In genomic region chr1:198734323-198735008, GRCh38 we compare ENCODE assay signal across 8 cellular contexts.
DNase-seq lines count a peak whose midpoint lies in the region; ATAC-seq and TF ChIP-seq lines count a peak whose summit lies in the region.

No MANE protein-coding gene starts in this region.

- peaks cover 73% of the 10 kb centered on the region for H3K4me1 Mint-ChIP-seq in activated CD4-positive, alpha-beta T cell treated with anti-CD3 and anti-CD28 coated beads for 36 hours
- H3K4me1 Mint-ChIP-seq in GM23338 = peaks cover 13% of the 10 kb centered on the region; the same call in 2 of the 3 replicates
- H3K4me1 Mint-ChIP-seq in natural killer cell treated with Interleukin-12 subunit alpha and Interleukin-12 subunit beta and Interleukin-15 and Interleukin-18, amount 100 ng/mL, for 72 hours (ENCODE audit: low read depth in 2 of 2) = peaks cover 53 to 55% of the 10 kb centered on the region in 2 donors

- peaks cover 73% of the 10 kb centered on the region for H3K36me3 Mint-ChIP-seq in activated CD4-positive, alpha-beta T cell treated with anti-CD3 and anti-CD28 coated beads for 36 hours (ENCODE audit: low read depth)
- H3K36me3 Mint-ChIP-seq in GM23338 (ENCODE audit: low read depth) = no peaks in the 10 kb centered on the region
- H3K36me3 Mint-ChIP-seq in natural killer cell treated with Interleukin-12 subunit alpha and Interleukin-12 subunit beta and Interleukin-15 and Interleukin-18, amount 100 ng/mL, for 72 hours = peaks cover 65% of the 10 kb centered on the region

- no peak overlapping the region for H2AFZ ChIP-seq in GM23338

- H3K9me3 Mint-ChIP-seq in activated CD4-positive, alpha-beta T cell treated with anti-CD3 and anti-CD28 coated beads for 36 hours (ENCODE audit: low read depth) = peaks cover 12% of the 10 kb centered on the region
- H3K9me3 Mint-ChIP-seq in GM23338 = no peaks in the 10 kb centered on the region; the same call in 2 of the 3 replicates
- peaks cover 8% of the 10 kb centered on the region for H3K9me3 Mint-ChIP-seq in natural killer cell treated with Interleukin-12 subunit alpha and Interleukin-12 subunit beta and Interleukin-15 and Interleukin-18, amount 100 ng/mL, for 72 hours

- TF ChIP-seq CTCF in GM23338 (conservative IDR thresholded peaks at IDR 0.05; ENCODE audit: low read depth in 2 of 2) = no peak

- no peaks in the 10 kb centered on the region for H3K9me2 ChIP-seq in GM23338 (ENCODE audit: insufficient read depth)

- H3K27me3 ChIP-seq in GM23338 (ENCODE audit: insufficient read depth) = no peaks in the 10 kb centered on the region

- H3K79me2 ChIP-seq in GM23338 (replicated peaks; ENCODE audit: insufficient read depth) = no peaks in the 10 kb centered on the region

- no peaks in the 10 kb centered on the region for H3K36me3 ChIP-seq in GM23338 (ENCODE audit: insufficient read depth)

- H3K4me3 ChIP-seq in GM23338 = no peak overlapping the region

- POLR2A ChIA-PET in activated CD4-positive, alpha-beta T cell treated with anti-CD3 and anti-CD28 coated beads for 36 hours (lab: Charles Lee) = no interaction called here

- no peak overlapping the region for H3K4me2 ChIP-seq in GM23338

- H3K27ac Mint-ChIP-seq in activated CD4-positive, alpha-beta T cell treated with anti-CD3 and anti-CD28 coated beads for 36 hours = peak overlapping the region; percentile 42
- H3K27ac Mint-ChIP-seq in GM23338 = peak overlapping the region; percentile 23; the same call in 1 of the 2 replicates
- H3K27ac Mint-ChIP-seq in natural killer cell treated with Interleukin-12 subunit alpha and Interleukin-12 subunit beta and Interleukin-15 and Interleukin-18, amount 100 ng/mL, for 72 hours = peak overlapping the region; percentile 72 to 80

- peak; percentile 85 for ATAC-seq in activated CD4-positive, alpha-beta T cell treated with anti-CD3 and anti-CD28 coated beads for 36 hours
- ATAC-seq in GM23338 (no peak), HG03571 (IDR thresholded peaks at IDR 0.05; ENCODE audit: unreplicated experiment) (peak; percentile 80)
- peak; percentile 82 to 94 for ATAC-seq in natural killer cell treated with Interleukin-12 subunit alpha and Interleukin-12 subunit beta and Interleukin-15 and Interleukin-18, amount 100 ng/mL, for 72 hours

- no peak for DNase-seq in activated CD4-positive, alpha-beta T cell treated with anti-CD3 and anti-CD28 coated beads for 36 hours
- no peak for DNase-seq in activated CD4-positive, alpha-beta T cell treated with anti-CD3 and anti-CD28 coated beads, Interleukin-2, amount 50 U/mL, for 1 hour
- DNase-seq in GM23338 (ENCODE audit: low spot score) (no peak), retina (no peak), T-helper 9 cell (no peak), pons (ENCODE audit: low spot score) (no peak)
- no peak for DNase-seq in natural killer cell treated with Interleukin-12 subunit alpha and Interleukin-12 subunit beta and Interleukin-15 and Interleukin-18, amount 100 ng/mL, for 72 hours (ENCODE audit: low spot score)

- H3K27me3 Mint-ChIP-seq in activated CD4-positive, alpha-beta T cell treated with anti-CD3 and anti-CD28 coated beads for 36 hours = no peaks in the 10 kb centered on the region
- no peaks in the 10 kb centered on the region for H3K27me3 Mint-ChIP-seq in GM23338 (ENCODE audit: insufficient read depth, low read depth, poor library complexity)
- H3K27me3 Mint-ChIP-seq in natural killer cell treated with Interleukin-12 subunit alpha and Interleukin-12 subunit beta and Interleukin-15 and Interleukin-18, amount 100 ng/mL, for 72 hours = no peaks in the 10 kb centered on the region

- H3K4me1 ChIP-seq in GM23338 (ENCODE audit: insufficient read depth) = peaks cover 9% of the 10 kb centered on the region

- no peak overlapping the region for H3K27ac ChIP-seq in GM23338 (ENCODE audit: low read depth)

- CTCF ChIA-PET in activated CD4-positive, alpha-beta T cell treated with anti-CD3 and anti-CD28 coated beads for 36 hours (lab: Charles Lee) = interaction anchor here (0.6 to 1.3 kb wide), 2 partner anchors 11 to 1678 kb away, joined by 3 read pairs; no protein-coding TSS in a partner anchor

- intact Hi-C loops in activated CD4-positive, alpha-beta T cell treated with anti-CD3 and anti-CD28 coated beads for 36 hours (cut with DNase I, micrococcal nuclease) = loop anchor here (1.0 to 5.0 kb wide), 6 partner anchors 8 to 212 kb away; no protein-coding TSS in a partner anchor

- H4K20me1 ChIP-seq in GM23338 (replicated peaks; ENCODE audit: insufficient read depth) = no peaks in the 10 kb centered on the region

- H3F3A ChIP-seq in GM23338 (replicated peaks; ENCODE audit: low read depth) = no peaks in the 10 kb centered on the region

- H3K4me3 Mint-ChIP-seq in activated CD4-positive, alpha-beta T cell treated with anti-CD3 and anti-CD28 coated beads for 36 hours = peak overlapping the region; percentile 1
- no peak overlapping the region for H3K4me3 Mint-ChIP-seq in GM23338
- H3K4me3 Mint-ChIP-seq in natural killer cell treated with Interleukin-12 subunit alpha and Interleukin-12 subunit beta and Interleukin-15 and Interleukin-18, amount 100 ng/mL, for 72 hours = peak overlapping the region; percentile 32

TF ChIP-seq in GM23338, 12 proteins besides CTCF, POLR2A, EP300 and RAD21 (continues in another document):
- no peak for TF ChIP-seq CREB1 (CRISPR knock-in tag; IDR thresholded peaks at IDR 0.05; ENCODE audit: low read depth)
- no peak for TF ChIP-seq POLR2AphosphoS5 (IDR thresholded peaks at IDR 0.05; ENCODE audit: low read depth)
- no peak for TF ChIP-seq ZNF462 (CRISPR knock-in tag; IDR thresholded peaks at IDR 0.05)
- no peak for TF ChIP-seq EZH2 (IDR thresholded peaks at IDR 0.05; ENCODE audit: low read depth, unreplicated experiment)
- no peak for TF ChIP-seq ZNF114 (CRISPR knock-in tag; IDR thresholded peaks at IDR 0.05)
- TF ChIP-seq JUNB (IDR thresholded peaks at IDR 0.05; ENCODE audit: unreplicated experiment) = no peak
- no peak for TF ChIP-seq NANOG (IDR thresholded peaks at IDR 0.05; ENCODE audit: borderline replicate concordance)

Comparison
In these comparisons a context has a peak if more than half of its experiments do, and no peak if none do; other contexts are left out.
1. H3K27ac Mint-ChIP-seq: peak in every context shown above with its lines; median percentile 76 in natural killer cell treated with Interleukin-12 subunit alpha and Interleukin-12 subunit beta and Interleukin-15 and Interleukin-18, amount 100 ng/mL, for 72 hours; 42 in activated CD4-positive, alpha-beta T cell treated with anti-CD3 and anti-CD28 coated beads for 36 hours; 23 in GM23338.